ENCODE assay signal across 8 cellular contexts in genomic region chr2:221969087-221969829, GRCh38.
DNase-seq lines count a peak whose midpoint lies in the region; ATAC-seq, FAIRE-seq and TF ChIP-seq lines count a peak whose summit lies in the region.

No MANE protein-coding gene starts in this region.

- H3K4me2 ChIP-seq in HepG2 (ENCODE audit: low read depth, low read length): no peak overlapping the region

- H3K79me2 ChIP-seq in HepG2 (ENCODE audit: insufficient read depth, low read length): no peaks in the 10 kb centered on the region

- FAIRE-seq in HepG2 (lab: Jason Lieb, UNC) (peak; percentile 76), GM12892 (lab: Jason Lieb, UNC) (no peak)

- POLR2A ChIA-PET in MCF 10A (lab: Yijun Ruan, JAX): no interaction called here
- POLR2A ChIA-PET in HepG2 (lab: Yijun Ruan, JAX): no interaction called here

- H3K4me3 ChIP-seq in HepG2 (replicated peaks in 1 of 3; ENCODE audit: insufficient read depth in 1 of 3, low read depth in 2 of 3, low read length in 3 of 3): no peak overlapping the region

- H3K36me3 Mint-ChIP-seq in MCF 10A (ENCODE audit: insufficient read depth, unreplicated experiment): no peaks in the 10 kb centered on the region

- no peaks in the 10 kb centered on the region for H3K27me3 ChIP-seq in HepG2 (ENCODE audit: control insufficient read depth in 1 of 2, insufficient read depth in 2 of 2, low read length in 2 of 2)

- H4K20me1 ChIP-seq in HepG2 (ENCODE audit: insufficient read depth, low read length): no peaks in the 10 kb centered on the region

- H3K36me3 ChIP-seq in HepG2 (replicated peaks in 1 of 2; ENCODE audit: control insufficient read depth in 1 of 2, insufficient read depth in 2 of 2, low read length in 2 of 2): no peaks in the 10 kb centered on the region

- H3K9me3 Mint-ChIP-seq in MCF 10A (ENCODE audit: unreplicated experiment): no peaks in the 10 kb centered on the region

- intact Hi-C loops in MCF 10A (cut with micrococcal nuclease) (loop anchor here (1.0 to 10.0 kb wide), 3 partner anchors 134 to 1282 kb away; no protein-coding TSS in a partner anchor), HepG2 (cut with micrococcal nuclease; ENCODE audit: unreplicated experiment) (loop anchor here (1.0 kb wide), 1 partner anchor 1282 kb away; no protein-coding TSS in a partner anchor)

- no peaks in the 10 kb centered on the region for H3K4me1 ChIP-seq in HepG2 (ENCODE audit: insufficient read depth, low read length)

- peak; percentile 46 for ATAC-seq in HG02642 (IDR thresholded peaks at IDR 0.05; ENCODE audit: poor library complexity, unreplicated experiment)
- ATAC-seq in HepG2: peak; percentile 90

- CTCF ChIA-PET in MCF 10A (lab: Yijun Ruan, JAX): interaction anchor here (0.7 to 1.4 kb wide), 11 partner anchors 12 to 575 kb away, joined by 3 to 7 read pairs (median 3); no protein-coding TSS in a partner anchor
- CTCF ChIA-PET in HepG2 (lab: Yijun Ruan, JAX; ENCODE audit: low intra/inter-chr PET ratio, low total read pairs): no interaction called here

- peak; percentile 3 to 71 for DNase-seq in NCI-H526 (lab: John Stamatoyannopoulos, UW)
- no peak for DNase-seq in NCI-H526 treated with DMSO at 0.1 percent for 48 hours (lab: John Stamatoyannopoulos, UW)
- DNase-seq in NCI-H2171 treated with DMSO at 0.1 percent for 48 hours (lab: John Stamatoyannopoulos, UW): peak; percentile 46
- DNase-seq in MCF 10A (ENCODE audit: unreplicated experiment): peak; percentile 54
- DNase-seq in HepG2 (ENCODE audit: low spot score): peak; percentile 30
- no peak for DNase-seq in activated CD8-positive, alpha-beta memory T cell treated with anti-CD3 and anti-CD28 coated beads for 24 hours
- no peak for DNase-seq in GM12892 (ENCODE audit: insufficient read length)

- H2AFZ ChIP-seq in HepG2 (ENCODE audit: low read length): no peak overlapping the region

- H3K9me3 ChIP-seq in HepG2 (ENCODE audit: low read length): no peaks in the 10 kb centered on the region

- in situ Hi-C loops in HepG2 (cut with HindIII; ENCODE audit: extremely low pct_ligation_motif_present, low pct_unique_long_range_greater_than_20kb): loop anchor here (10.0 kb wide), 1 partner anchor 1284 kb away; no protein-coding TSS in a partner anchor

- H3K27ac ChIP-seq in HepG2 (ENCODE audit: extremely low read length, insufficient read depth, low read length): no peak overlapping the region

- no peaks in the 10 kb centered on the region for H3K4me1 Mint-ChIP-seq in MCF 10A (ENCODE audit: insufficient read depth, unreplicated experiment)

- H3K4me3 Mint-ChIP-seq in MCF 10A (ENCODE audit: unreplicated experiment): no peak overlapping the region

- WGBS in HepG2 (ENCODE audit: low lambda C conversion rate): 1% methylated on average over 7 of the region's 7 CpGs

- no peaks in the 10 kb centered on the region for H3K27me3 Mint-ChIP-seq in MCF 10A (ENCODE audit: insufficient read depth, unreplicated experiment)

- TF ChIP-seq POLR2A in HepG2 (IDR thresholded peaks at IDR 0.05; ENCODE audit: insufficient read depth in 1 of 2, low read depth in 2 of 2, low read length in 2 of 2): no peak
- TF ChIP-seq POLR2A in GM12892 (IDR thresholded peaks at IDR 0.05; ENCODE audit: low read depth, low read length): no peak

- peak; percentile 39; the same call in 1 of the 2 replicates for TF ChIP-seq RAD21 in HepG2 (CRISPR knock-in tag; IDR thresholded peaks at IDR 0.05)

- H3K27ac Mint-ChIP-seq in MCF 10A (ENCODE audit: low read depth, unreplicated experiment): no peak overlapping the region

- BruUV-seq in MCF 10A (replicated peaks; lab: Mats Ljungman, UMichigan) (no TSS peak), HepG2 (replicated peaks; lab: Mats Ljungman, UMichigan) (no TSS peak)

- TF ChIP-seq CTCF in MCF 10A (IDR thresholded peaks at IDR 0.05; ENCODE audit: unreplicated experiment) (peak; percentile 64), HepG2 (CRISPR knock-in tag; IDR thresholded peaks at IDR 0.05) (peak; percentile 64)

- TF ChIP-seq EP300 in HepG2 (IDR thresholded peaks at IDR 0.05; ENCODE audit: low read depth in 2 of 2, low read length in 2 of 2) (no peak), HepG2 (CRISPR knock-in tag; IDR thresholded peaks at IDR 0.05; ENCODE audit: borderline replicate concordance) (no peak)

- no peak overlapping the region for H3K9ac ChIP-seq in HepG2 (ENCODE audit: insufficient read depth, low read depth, low read length)

TF ChIP-seq in HepG2, 621 proteins besides CTCF, POLR2A, EP300 and RAD21:
- TF ChIP-seq SMC3 (IDR thresholded peaks at IDR 0.05; ENCODE audit: low read length) (peak; percentile 19; the same call in 1 of the 2 replicates), STAG1 (CRISPR knock-in tag; IDR thresholded peaks at IDR 0.05) (peak; percentile 77), PHB2 (IDR thresholded peaks at IDR 0.05; ENCODE audit: partially characterized antibody) (no peak)
TF ChIP-seq in HepG2: peak in this region for 2.

Comparison
In these comparisons a context has a peak if more than half of its experiments do, and no peak if none do; other contexts are left out.
1. DNase-seq: peak in NCI-H526 (2 of 2), NCI-H2171 treated with DMSO at 0.1 percent for 48 hours (single experiment), MCF 10A (single experiment) and HepG2 (single experiment); none in NCI-H526 treated with DMSO at 0.1 percent for 48 hours (single experiment), activated CD8-positive, alpha-beta memory T cell treated with anti-CD3 and anti-CD28 coated beads for 24 hours (single experiment) and GM12892 (single experiment).